ENCODE assay signal across 23 cellular contexts in the genomic region with DNA sequence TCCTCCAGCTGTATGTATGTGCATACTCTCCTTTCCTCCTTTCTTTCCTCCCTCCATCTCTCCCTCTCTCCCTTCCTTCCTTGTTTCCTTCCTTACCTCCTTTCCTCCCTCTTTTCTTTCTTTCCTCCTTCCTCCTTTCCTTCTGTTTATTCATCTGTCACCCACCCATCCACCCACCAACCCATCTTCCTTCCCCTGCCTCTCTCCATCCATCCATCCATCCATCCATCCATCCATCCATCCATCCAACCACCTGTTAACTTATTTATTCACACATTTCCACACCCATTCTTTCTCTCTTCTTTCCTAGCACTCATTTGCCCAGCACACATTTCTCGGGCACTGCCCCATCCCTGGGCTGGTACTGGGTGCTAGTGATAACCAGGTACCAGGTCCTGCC.
DNase-seq lines count a peak whose midpoint lies in the region; ATAC-seq and TF ChIP-seq lines count a peak whose summit lies in the region.
"Had no signal": no experiment of that assay in that cellular context is flagged by ENCODE, and none has a peak within 500 bp of the region (broad histone marks: within the 10 kb centered on the region; RNA-seq: fewer than 3 reads in every experiment).

No MANE protein-coding gene starts in this region.

- DNase-seq in smooth muscle cell (lab: John Stamatoyannopoulos, UW; ENCODE audit: unreplicated experiment) (no peak), NCI-H1417 treated with DMSO at 0.1 percent for 48 hours (lab: John Stamatoyannopoulos, UW) (no peak), WTC11 (ENCODE audit: low spot score) (no peak), adrenal gland (no peak), glomerular visceral epithelial cell (ENCODE audit: extremely low spot score) (no peak)
- DNase-seq: activated CD4-positive, alpha-beta T cell treated with anti-CD3 and anti-CD28 coated beads for 36 hours; activated naive CD8-positive, alpha-beta T cell treated with anti-CD3 and anti-CD28 coated beads, Interleukin-2, amount 50 U/mL, for 24 hours; activated T-cell treated with anti-CD3 and anti-CD28 coated beads, Interleukin-2, amount 50 U/mL, for 1 hour; body of pancreas; Caco-2; GOT3; midbrain; naive thymus-derived CD8-positive, alpha-beta T cell; right lobe of liver; Right ventricle myocardium superior; stimulated activated CD4-positive, alpha-beta T cell treated with anti-CD3 and anti-CD28 coated beads, Interleukin-15, amount 100 ng/mL, for 24 hours; stimulated activated naive CD4-positive, alpha-beta T cell treated with Interleukin-2 at 50 U/mL for 16 hours; testis had no signal

- peaks cover 20% of the 10 kb centered on the region for H3K27me3 Mint-ChIP-seq in brain
- peaks cover 52% of the 10 kb centered on the region for H3K27me3 Mint-ChIP-seq in nephron (ENCODE audit: low read depth)
- peaks cover 13% of the 10 kb centered on the region for H3K27me3 Mint-ChIP-seq in WTC11 (ENCODE audit: low read depth)

- H3K4me1 ChIP-seq in BLaER1 treated with 17β-estradiol and CSF1 and Interleukin-3, amounts not matched to agents 10 nM and 100 nM, result peaks cover 15 to 20% (median 18%) of the 10 kb centered on the region in 10 experiments
- H3K4me1 ChIP-seq in smooth muscle cell (ENCODE audit: low read depth), result peaks cover 14% of the 10 kb centered on the region
- H3K4me1 ChIP-seq in adrenal gland (replicated peaks in 1 of 2), result peaks cover 0 to 8% of the 10 kb centered on the region in 2 donors
- H3K4me1 ChIP-seq: body of pancreas, Caco-2, right lobe of liver had no signal

- H3K4me2 ChIP-seq in BLaER1 treated with 17β-estradiol and CSF1 and Interleukin-3, amounts not matched to agents 10 nM and 100 nM, result peak overlapping the region; percentile 43 to 80 (median 70); a peak in 21 of 22 replicates
- H3K4me2 ChIP-seq in smooth muscle cell, result peak overlapping the region; percentile 72

- H3K4me1 Mint-ChIP-seq in brain, result peaks cover 53% of the 10 kb centered on the region
- H3K4me1 Mint-ChIP-seq in nephron, result peaks cover 63% of the 10 kb centered on the region
- peaks cover 21% of the 10 kb centered on the region for H3K4me1 Mint-ChIP-seq in WTC11
- H3K4me1 Mint-ChIP-seq: activated CD4-positive, alpha-beta T cell treated with anti-CD3 and anti-CD28 coated beads for 36 hours; activated naive CD8-positive, alpha-beta T cell treated with anti-CD3 and anti-CD28 coated beads, Interleukin-2, amount 50 U/mL, for 24 hours had no signal

- H4K20me1 ChIP-seq in BLaER1 treated with 17β-estradiol and CSF1 and Interleukin-3, amounts not matched to agents 10 nM and 100 nM, result peaks cover 0 to 14% (median 0%) of the 10 kb centered on the region in 11 experiments; a peak in 6 of 22 replicates
- no peaks in the 10 kb centered on the region for H4K20me1 ChIP-seq in smooth muscle cell (ENCODE audit: low read depth)

- H3F3A ChIP-seq in smooth muscle cell (ENCODE audit: low read depth), result peaks cover 7% of the 10 kb centered on the region

- peaks cover 3 to 31% (median 14%) of the 10 kb centered on the region in 11 experiments; a peak in 14 of 22 replicates for H3K27me3 ChIP-seq in BLaER1 treated with 17β-estradiol and CSF1 and Interleukin-3, amounts not matched to agents 10 nM and 100 nM
- H3K27me3 ChIP-seq in smooth muscle cell (ENCODE audit: low read depth), result peaks cover 4% of the 10 kb centered on the region
- H3K27me3 ChIP-seq in adrenal gland, result peaks cover 3% of the 10 kb centered on the region
- H3K27me3 ChIP-seq: body of pancreas, right lobe of liver, testis had no signal

- no peak for ATAC-seq in WTC11
- ATAC-seq: activated CD4-positive, alpha-beta T cell treated with anti-CD3 and anti-CD28 coated beads for 36 hours; activated naive CD8-positive, alpha-beta T cell treated with anti-CD3 and anti-CD28 coated beads, Interleukin-2, amount 50 U/mL, for 24 hours; HepG2; naive thymus-derived CD8-positive, alpha-beta T cell had no signal

- no peak overlapping the region for H3K4me3 ChIP-seq in BLaER1 treated with 17β-estradiol and CSF1 and Interleukin-3, amounts not matched to agents 10 nM and 100 nM
- H3K4me3 ChIP-seq in smooth muscle cell (peak overlapping the region; percentile 19), adrenal gland (no peak overlapping the region)
- H3K4me3 ChIP-seq: body of pancreas, right lobe of liver, testis had no signal

- H3K9me3 Mint-ChIP-seq in brain (peaks cover 0 to 14% (median 0%) of the 10 kb centered on the region in 5 experiments), nephron (no peaks in the 10 kb centered on the region), WTC11 (peaks cover 3% of the 10 kb centered on the region; the same call in 1 of the 2 replicates)
- H3K9me3 Mint-ChIP-seq: activated naive CD8-positive, alpha-beta T cell treated with anti-CD3 and anti-CD28 coated beads, Interleukin-2, amount 50 U/mL, for 24 hours had no signal

- H3K36me3 Mint-ChIP-seq in brain (no peaks in the 10 kb centered on the region), nephron (ENCODE audit: low read depth) (no peaks in the 10 kb centered on the region), WTC11 (no peaks in the 10 kb centered on the region)
- H3K36me3 Mint-ChIP-seq: naive thymus-derived CD8-positive, alpha-beta T cell had no signal

- H3K9ac ChIP-seq in BLaER1 treated with 17β-estradiol and CSF1 and Interleukin-3, amounts not matched to agents 10 nM and 100 nM, result 0 out of 22 replicates have a peak overlapping the region, but pooled peaks of 2 of the 11 experiments have one; percentile 0 to 18
- H3K9ac ChIP-seq in smooth muscle cell (ENCODE audit: low read depth), result no peak overlapping the region

- H2AFZ ChIP-seq in smooth muscle cell (ENCODE audit: low read depth), result no peak overlapping the region

- no peaks in the 10 kb centered on the region for H3K79me2 ChIP-seq in smooth muscle cell (ENCODE audit: low read depth)

- H3K27ac ChIP-seq in BLaER1 treated with 17β-estradiol and CSF1 and Interleukin-3, amounts not matched to agents 10 nM and 100 nM, result no peak overlapping the region
- H3K27ac ChIP-seq in smooth muscle cell (ENCODE audit: low read depth) (no peak overlapping the region), adrenal gland (no peak overlapping the region)
- H3K27ac ChIP-seq: body of pancreas, C4-2B, right lobe of liver, testis had no signal

- CTCF ChIA-PET in WTC11 (lab: Charles Lee), result no interaction called here

- H3K27ac Mint-ChIP-seq in brain, result peak overlapping the region in 3 of 5 experiments; percentile 87 to 94 (median 91)
- H3K27ac Mint-ChIP-seq in nephron, result peak overlapping the region; percentile 44 to 84 (median 75)
- H3K27ac Mint-ChIP-seq in WTC11, result no peak overlapping the region
- H3K27ac Mint-ChIP-seq: activated CD4-positive, alpha-beta T cell treated with anti-CD3 and anti-CD28 coated beads for 36 hours; activated naive CD8-positive, alpha-beta T cell treated with anti-CD3 and anti-CD28 coated beads, Interleukin-2, amount 50 U/mL, for 24 hours; naive thymus-derived CD8-positive, alpha-beta T cell had no signal

- POLR2A ChIA-PET in WTC11 (lab: Charles Lee), result no interaction called here

- H3K36me3 ChIP-seq in BLaER1 treated with 17β-estradiol and CSF1 and Interleukin-3, amounts not matched to agents 10 nM and 100 nM, result no peaks in the 10 kb centered on the region
- H3K36me3 ChIP-seq in smooth muscle cell (ENCODE audit: low read depth) (no peaks in the 10 kb centered on the region), adrenal gland (replicated peaks in 1 of 2) (no peaks in the 10 kb centered on the region)
- H3K36me3 ChIP-seq: right lobe of liver had no signal

- intact Hi-C loops in adrenal gland (cut with DNase I), result no loop called here

- TF ChIP-seq CTCF in brain (conservative IDR thresholded peaks at IDR 0.05) (no peak), nephron (IDR thresholded peaks at IDR 0.05; ENCODE audit: unreplicated experiment in 3 of 3) (no peak), smooth muscle cell (IDR thresholded peaks at IDR 0.05; ENCODE audit: borderline replicate concordance, insufficient read depth, poor library complexity, severe bottlenecking) (no peak), WTC11 (IDR thresholded peaks at IDR 0.05) (no peak), adrenal gland (IDR thresholded peaks at IDR 0.05) (no peak)

- no peak for TF ChIP-seq POLR2A in adrenal gland (IDR thresholded peaks at IDR 0.05)

- peak overlapping the region; percentile 15 to 66 (median 56) for H3K4me3 Mint-ChIP-seq in brain
- peak overlapping the region in 2 of 3 experiments; percentile 34 to 48 for H3K4me3 Mint-ChIP-seq in nephron
- H3K4me3 Mint-ChIP-seq in WTC11, result no peak overlapping the region; the same call in 1 of the 2 replicates
- H3K4me3 Mint-ChIP-seq: activated CD4-positive, alpha-beta T cell treated with anti-CD3 and anti-CD28 coated beads for 36 hours; activated naive CD8-positive, alpha-beta T cell treated with anti-CD3 and anti-CD28 coated beads, Interleukin-2, amount 50 U/mL, for 24 hours; naive thymus-derived CD8-positive, alpha-beta T cell had no signal

- 97% methylated on average over 1 of the region's 1 CpG for WGBS in smooth muscle cell (ENCODE audit: low lambda C conversion rate)
- 63 to 88% (median 68%) methylated on average over 1 of the region's 1 CpG for WGBS in adrenal gland, 4 donors

- H3K9me3 ChIP-seq in BLaER1 treated with 17β-estradiol and CSF1 and Interleukin-3, amounts not matched to agents 10 nM and 100 nM (replicated peaks in 1 of 11), result no peaks in the 10 kb centered on the region
- H3K9me3 ChIP-seq in smooth muscle cell (replicated peaks; ENCODE audit: low read depth), result no peaks in the 10 kb centered on the region
- H3K9me3 ChIP-seq in adrenal gland (replicated peaks in 1 of 3), result no peaks in the 10 kb centered on the region
- H3K9me3 ChIP-seq: body of pancreas, Caco-2, right lobe of liver, testis had no signal

TF ChIP-seq in WTC11, 78 proteins besides CTCF, POLR2A, EP300 and RAD21:
- TF ChIP-seq OVOL2 (CRISPR knock-in tag; IDR thresholded peaks at IDR 0.05; ENCODE audit: borderline replicate concordance) (no peak), USF1 (CRISPR knock-in tag; IDR thresholded peaks at IDR 0.05) (no peak)
- TF ChIP-seq, protein P1, sequence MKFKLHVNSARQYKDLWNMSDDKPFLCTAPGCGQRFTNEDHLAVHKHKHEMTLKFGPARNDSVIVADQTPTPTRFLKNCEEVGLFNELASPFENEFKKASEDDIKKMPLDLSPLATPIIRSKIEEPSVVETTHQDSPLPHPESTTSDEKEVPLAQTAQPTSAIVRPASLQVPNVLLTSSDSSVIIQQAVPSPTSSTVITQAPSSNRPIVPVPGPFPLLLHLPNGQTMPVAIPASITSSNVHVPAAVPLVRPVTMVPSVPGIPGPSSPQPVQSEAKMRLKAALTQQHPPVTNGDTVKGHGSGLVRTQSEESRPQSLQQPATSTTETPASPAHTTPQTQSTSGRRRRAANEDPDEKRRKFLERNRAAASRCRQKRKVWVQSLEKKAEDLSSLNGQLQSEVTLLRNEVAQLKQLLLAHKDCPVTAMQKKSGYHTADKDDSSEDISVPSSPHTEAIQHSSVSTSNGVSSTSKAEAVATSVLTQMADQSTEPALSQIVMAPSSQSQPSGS (CRISPR knock-in tag; IDR thresholded peaks at IDR 0.05; ENCODE audit: borderline replicate concordance, low read depth), result no peak
